In genomic region chr6:3258720-3259490, GRCh38 we compare ENCODE assay signal across 1 cellular context.
A peak's percentile ranks its signal among the peaks of the same experiment; 100 is the strongest.
TF ChIP-seq lines count a peak whose summit lies in the region.

A gene with protein sequence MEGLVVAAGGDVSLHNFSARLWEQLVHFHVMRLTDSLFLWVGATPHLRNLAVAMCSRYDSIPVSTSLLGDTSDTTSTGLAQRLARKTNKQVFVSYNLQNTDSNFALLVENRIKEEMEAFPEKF (plus strand): TSS chr6:3258947. CDS start chr6:3259023, 76 bp downstream.

TF ChIP-seq in HepG2, 621 proteins besides CTCF, POLR2A, EP300 and RAD21 (continued from another document and continues in another):
- TF ChIP-seq, protein P1, sequence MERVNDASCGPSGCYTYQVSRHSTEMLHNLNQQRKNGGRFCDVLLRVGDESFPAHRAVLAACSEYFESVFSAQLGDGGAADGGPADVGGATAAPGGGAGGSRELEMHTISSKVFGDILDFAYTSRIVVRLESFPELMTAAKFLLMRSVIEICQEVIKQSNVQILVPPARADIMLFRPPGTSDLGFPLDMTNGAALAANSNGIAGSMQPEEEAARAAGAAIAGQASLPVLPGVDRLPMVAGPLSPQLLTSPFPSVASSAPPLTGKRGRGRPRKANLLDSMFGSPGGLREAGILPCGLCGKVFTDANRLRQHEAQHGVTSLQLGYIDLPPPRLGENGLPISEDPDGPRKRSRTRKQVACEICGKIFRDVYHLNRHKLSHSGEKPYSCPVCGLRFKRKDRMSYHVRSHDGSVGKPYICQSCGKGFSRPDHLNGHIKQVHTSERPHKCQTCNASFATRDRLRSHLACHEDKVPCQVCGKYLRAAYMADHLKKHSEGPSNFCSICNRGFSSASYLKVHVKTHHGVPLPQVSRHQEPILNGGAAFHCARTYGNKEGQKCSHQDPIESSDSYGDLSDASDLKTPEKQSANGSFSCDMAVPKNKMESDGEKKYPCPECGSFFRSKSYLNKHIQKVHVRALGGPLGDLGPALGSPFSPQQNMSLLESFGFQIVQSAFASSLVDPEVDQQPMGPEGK (CRISPR knock-in tag; IDR thresholded peaks at IDR 0.05) = peak; percentile 92
- TF ChIP-seq ISL2 (CRISPR knock-in tag; IDR thresholded peaks at IDR 0.05) = peak; percentile 75; the same call in 1 of the 2 replicates
- peak; percentile 75; the same call in 1 of the 2 replicates for TF ChIP-seq ZNF574 (CRISPR knock-in tag; IDR thresholded peaks at IDR 0.05)
- TF ChIP-seq, protein P2, sequence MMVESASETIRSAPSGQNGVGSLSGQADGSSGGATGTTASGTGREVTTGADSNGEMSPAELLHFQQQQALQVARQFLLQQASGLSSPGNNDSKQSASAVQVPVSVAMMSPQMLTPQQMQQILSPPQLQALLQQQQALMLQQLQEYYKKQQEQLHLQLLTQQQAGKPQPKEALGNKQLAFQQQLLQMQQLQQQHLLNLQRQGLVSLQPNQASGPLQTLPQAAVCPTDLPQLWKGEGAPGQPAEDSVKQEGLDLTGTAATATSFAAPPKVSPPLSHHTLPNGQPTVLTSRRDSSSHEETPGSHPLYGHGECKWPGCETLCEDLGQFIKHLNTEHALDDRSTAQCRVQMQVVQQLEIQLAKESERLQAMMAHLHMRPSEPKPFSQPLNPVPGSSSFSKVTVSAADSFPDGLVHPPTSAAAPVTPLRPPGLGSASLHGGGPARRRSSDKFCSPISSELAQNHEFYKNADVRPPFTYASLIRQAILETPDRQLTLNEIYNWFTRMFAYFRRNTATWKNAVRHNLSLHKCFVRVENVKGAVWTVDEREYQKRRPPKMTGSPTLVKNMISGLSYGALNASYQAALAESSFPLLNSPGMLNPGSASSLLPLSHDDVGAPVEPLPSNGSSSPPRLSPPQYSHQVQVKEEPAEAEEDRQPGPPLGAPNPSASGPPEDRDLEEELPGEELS (CRISPR knock-in tag; IDR thresholded peaks at IDR 0.05) = peak; percentile 60
- peak; percentile 68 for TF ChIP-seq FOSL2 (CRISPR knock-in tag; IDR thresholded peaks at IDR 0.05)
- peak; percentile 63; the same call in 1 of the 2 replicates for TF ChIP-seq RERE (CRISPR knock-in tag; IDR thresholded peaks at IDR 0.05; ENCODE audit: low read depth)
- TF ChIP-seq ZNF430 (CRISPR knock-in tag; IDR thresholded peaks at IDR 0.05) = peak; percentile 93
- TF ChIP-seq, protein P3, sequence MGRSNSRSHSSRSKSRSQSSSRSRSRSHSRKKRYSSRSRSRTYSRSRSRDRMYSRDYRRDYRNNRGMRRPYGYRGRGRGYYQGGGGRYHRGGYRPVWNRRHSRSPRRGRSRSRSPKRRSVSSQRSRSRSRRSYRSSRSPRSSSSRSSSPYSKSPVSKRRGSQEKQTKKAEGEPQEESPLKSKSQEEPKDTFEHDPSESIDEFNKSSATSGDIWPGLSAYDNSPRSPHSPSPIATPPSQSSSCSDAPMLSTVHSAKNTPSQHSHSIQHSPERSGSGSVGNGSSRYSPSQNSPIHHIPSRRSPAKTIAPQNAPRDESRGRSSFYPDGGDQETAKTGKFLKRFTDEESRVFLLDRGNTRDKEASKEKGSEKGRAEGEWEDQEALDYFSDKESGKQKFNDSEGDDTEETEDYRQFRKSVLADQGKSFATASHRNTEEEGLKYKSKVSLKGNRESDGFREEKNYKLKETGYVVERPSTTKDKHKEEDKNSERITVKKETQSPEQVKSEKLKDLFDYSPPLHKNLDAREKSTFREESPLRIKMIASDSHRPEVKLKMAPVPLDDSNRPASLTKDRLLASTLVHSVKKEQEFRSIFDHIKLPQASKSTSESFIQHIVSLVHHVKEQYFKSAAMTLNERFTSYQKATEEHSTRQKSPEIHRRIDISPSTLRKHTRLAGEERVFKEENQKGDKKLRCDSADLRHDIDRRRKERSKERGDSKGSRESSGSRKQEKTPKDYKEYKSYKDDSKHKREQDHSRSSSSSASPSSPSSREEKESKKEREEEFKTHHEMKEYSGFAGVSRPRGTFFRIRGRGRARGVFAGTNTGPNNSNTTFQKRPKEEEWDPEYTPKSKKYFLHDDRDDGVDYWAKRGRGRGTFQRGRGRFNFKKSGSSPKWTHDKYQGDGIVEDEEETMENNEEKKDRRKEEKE (IDR thresholded peaks at IDR 0.05) = no peak
- TF ChIP-seq, protein P4, sequence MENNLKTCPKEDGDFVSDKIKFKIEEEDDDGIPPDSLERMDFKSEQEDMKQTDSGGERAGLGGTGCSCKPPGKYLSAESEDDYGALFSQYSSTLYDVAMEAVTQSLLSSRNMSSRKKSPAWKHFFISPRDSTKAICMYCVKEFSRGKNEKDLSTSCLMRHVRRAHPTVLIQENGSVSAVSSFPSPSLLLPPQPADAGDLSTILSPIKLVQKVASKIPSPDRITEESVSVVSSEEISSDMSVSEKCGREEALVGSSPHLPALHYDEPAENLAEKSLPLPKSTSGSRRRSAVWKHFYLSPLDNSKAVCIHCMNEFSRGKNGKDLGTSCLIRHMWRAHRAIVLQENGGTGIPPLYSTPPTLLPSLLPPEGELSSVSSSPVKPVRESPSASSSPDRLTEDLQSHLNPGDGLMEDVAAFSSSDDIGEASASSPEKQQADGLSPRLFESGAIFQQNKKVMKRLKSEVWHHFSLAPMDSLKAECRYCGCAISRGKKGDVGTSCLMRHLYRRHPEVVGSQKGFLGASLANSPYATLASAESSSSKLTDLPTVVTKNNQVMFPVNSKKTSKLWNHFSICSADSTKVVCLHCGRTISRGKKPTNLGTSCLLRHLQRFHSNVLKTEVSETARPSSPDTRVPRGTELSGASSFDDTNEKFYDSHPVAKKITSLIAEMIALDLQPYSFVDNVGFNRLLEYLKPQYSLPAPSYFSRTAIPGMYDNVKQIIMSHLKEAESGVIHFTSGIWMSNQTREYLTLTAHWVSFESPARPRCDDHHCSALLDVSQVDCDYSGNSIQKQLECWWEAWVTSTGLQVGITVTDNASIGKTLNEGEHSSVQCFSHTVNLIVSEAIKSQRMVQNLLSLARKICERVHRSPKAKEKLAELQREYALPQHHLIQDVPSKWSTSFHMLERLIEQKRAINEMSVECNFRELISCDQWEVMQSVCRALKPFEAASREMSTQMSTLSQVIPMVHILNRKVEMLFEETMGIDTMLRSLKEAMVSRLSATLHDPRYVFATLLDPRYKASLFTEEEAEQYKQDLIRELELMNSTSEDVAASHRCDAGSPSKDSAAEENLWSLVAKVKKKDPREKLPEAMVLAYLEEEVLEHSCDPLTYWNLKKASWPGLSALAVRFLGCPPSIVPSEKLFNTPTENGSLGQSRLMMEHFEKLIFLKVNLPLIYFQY (CRISPR knock-in tag; IDR thresholded peaks at IDR 0.05; ENCODE audit: borderline replicate concordance) = peak; percentile 93; the same call in 1 of the 2 replicates
- TF ChIP-seq CAMTA2 (CRISPR knock-in tag; IDR thresholded peaks at IDR 0.05; ENCODE audit: borderline replicate concordance) = 0 out of 2 replicates have a peak, but pooled peaks have one; percentile 3
- TF ChIP-seq ZIK1 (CRISPR knock-in tag; IDR thresholded peaks at IDR 0.05; ENCODE audit: borderline replicate concordance, low read depth) = peak; percentile 86
- peak; percentile 59; the same call in 1 of the 2 replicates for TF ChIP-seq DRAP1 (CRISPR knock-in tag; IDR thresholded peaks at IDR 0.05)
- peak; percentile 94 for TF ChIP-seq ZSCAN9 (CRISPR knock-in tag; IDR thresholded peaks at IDR 0.05; ENCODE audit: borderline replicate concordance)
- TF ChIP-seq SNAPC2 (CRISPR knock-in tag; IDR thresholded peaks at IDR 0.05) = peak; percentile 80; the same call in 1 of the 2 replicates
- no peak for TF ChIP-seq NFE2L1 (CRISPR knock-in tag; IDR thresholded peaks at IDR 0.05; ENCODE audit: borderline replicate concordance)
- peak; percentile 90 for TF ChIP-seq ZNF101 (CRISPR knock-in tag; IDR thresholded peaks at IDR 0.05; ENCODE audit: borderline replicate concordance, low read depth)
- peak; percentile 60; the same call in 1 of the 2 replicates for TF ChIP-seq ZNF740 (CRISPR knock-in tag; IDR thresholded peaks at IDR 0.05)
- TF ChIP-seq KDM4B (CRISPR knock-in tag; IDR thresholded peaks at IDR 0.05) = peak; percentile 65; the same call in 1 of the 2 replicates
- peak; percentile 83 for TF ChIP-seq THRA (CRISPR knock-in tag; IDR thresholded peaks at IDR 0.05; ENCODE audit: borderline replicate concordance)
- peak; percentile 87 for TF ChIP-seq ZNF121 (CRISPR knock-in tag; IDR thresholded peaks at IDR 0.05)
- no peak for TF ChIP-seq ZNF224 (CRISPR knock-in tag; IDR thresholded peaks at IDR 0.05)
- TF ChIP-seq KAT8 (CRISPR knock-in tag; IDR thresholded peaks at IDR 0.05) = peak; percentile 91
- TF ChIP-seq TARDBP (CRISPR knock-in tag; IDR thresholded peaks at IDR 0.05) = peak; percentile 96
- no peak for TF ChIP-seq ZNF569 (CRISPR knock-in tag; IDR thresholded peaks at IDR 0.05; ENCODE audit: borderline replicate concordance)
- TF ChIP-seq KLF11 (CRISPR knock-in tag; IDR thresholded peaks at IDR 0.05) = no peak
- TF ChIP-seq ZNF232 (CRISPR knock-in tag; IDR thresholded peaks at IDR 0.05; ENCODE audit: borderline replicate concordance) = peak; percentile 13; the same call in 1 of the 2 replicates
- TF ChIP-seq, protein P5, sequence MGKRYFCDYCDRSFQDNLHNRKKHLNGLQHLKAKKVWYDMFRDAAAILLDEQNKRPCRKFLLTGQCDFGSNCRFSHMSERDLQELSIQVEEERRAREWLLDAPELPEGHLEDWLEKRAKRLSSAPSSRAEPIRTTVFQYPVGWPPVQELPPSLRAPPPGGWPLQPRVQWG (CRISPR knock-in tag; IDR thresholded peaks at IDR 0.05; ENCODE audit: borderline replicate concordance, low read depth) = no peak
- no peak; the same call in 1 of the 2 replicates for TF ChIP-seq ZNF644 (CRISPR knock-in tag; IDR thresholded peaks at IDR 0.05; ENCODE audit: low read depth)
